Comparison of ENCODE assay signal across 10 cellular contexts in genomic region chr5:10602031-10602806, GRCh38. TPM values are rescaled to one million over a fixed set of nuclear protein-coding genes. Genes with fewer than 3 reads are reported as not detected.
A peak's percentile ranks its signal among the peaks of the same experiment; 100 is the strongest.
DNase-seq lines count a peak whose midpoint lies in the region; ATAC-seq and TF ChIP-seq lines count a peak whose summit lies in the region.
"Had no signal": no experiment of that assay in that cellular context is flagged by ENCODE, and none has a peak within 500 bp of the region (broad histone marks: within the 10 kb centered on the region; RNA-seq: fewer than 3 reads in every experiment).

No MANE protein-coding gene starts in this region.

- TF ChIP-seq CTCF in Peyer's patch (IDR thresholded peaks at IDR 0.05) = no peak
- no peak for TF ChIP-seq CTCF in endothelial cell (IDR thresholded peaks at IDR 0.05; ENCODE audit: unreplicated experiment)

- H3K27me3 Mint-ChIP-seq in endothelial cell (ENCODE audit: unreplicated experiment) = no peaks in the 10 kb centered on the region

- no peak for ATAC-seq in HG02759 (IDR thresholded peaks at IDR 0.05; ENCODE audit: unreplicated experiment)

- peaks cover 2% of the 10 kb centered on the region for H3K4me1 Mint-ChIP-seq in endothelial cell (ENCODE audit: unreplicated experiment)

- H3K4me1 ChIP-seq in ACC112 (ENCODE audit: control insufficient read depth, insufficient read depth, low read length, unreplicated experiment) (peaks cover 39% of the 10 kb centered on the region), Peyer's patch (peaks cover 0 to 15% (median 4%) of the 10 kb centered on the region in 4 donors)

- H3K27me3 ChIP-seq in ACC112 (ENCODE audit: insufficient read depth, low read length) (no peaks in the 10 kb centered on the region), Peyer's patch (no peaks in the 10 kb centered on the region)

- no peak overlapping the region for H3K27ac Mint-ChIP-seq in endothelial cell (ENCODE audit: unreplicated experiment)

- H3K36me3 ChIP-seq in ACC112 (ENCODE audit: insufficient read depth, low read length) (no peaks in the 10 kb centered on the region), Peyer's patch (no peaks in the 10 kb centered on the region)

- no peaks in the 10 kb centered on the region for H3K36me3 Mint-ChIP-seq in endothelial cell (ENCODE audit: low read depth, unreplicated experiment)

- H3K4me3 Mint-ChIP-seq in endothelial cell (ENCODE audit: unreplicated experiment) = no peak overlapping the region

- H2AFZ ChIP-seq in ACC112 (ENCODE audit: low read length, unreplicated experiment) = peak overlapping the region; percentile 34

- no peaks in the 10 kb centered on the region for H3K9me3 Mint-ChIP-seq in endothelial cell (ENCODE audit: unreplicated experiment)

- H3K4me3 ChIP-seq in ACC112 (ENCODE audit: low read depth, low read length) = peak overlapping the region; percentile 30; the same call in 1 of the 2 replicates
- H3K4me3 ChIP-seq in Peyer's patch = no peak overlapping the region

- DNase-seq in Peyer's patch (no peak), erythroblast (lab: John Stamatoyannopoulos, UW) (peak; percentile 94 to 97), nucleus accumbens (lab: John Stamatoyannopoulos, UW) (peak in 29 of 56 donors; percentile 14 to 70 (median 42)), NCI-H187 treated with DMSO at 0.1 percent for 48 hours (lab: John Stamatoyannopoulos, UW) (no peak), NCI-H2171 treated with DMSO at 0.1 percent for 48 hours (lab: John Stamatoyannopoulos, UW) (no peak), endothelial cell (ENCODE audit: low spot score) (no peak)
- DNase-seq: effector memory CD4-positive, alpha-beta T cell; mesendoderm had no signal

- H3K27ac ChIP-seq in ACC112 (ENCODE audit: low read depth, low read length) (peak overlapping the region; percentile 53), Peyer's patch (peak overlapping the region; percentile 38 to 63 (median 50))

- H3K9me3 ChIP-seq in Peyer's patch = no peaks in the 10 kb centered on the region

- no peaks in the 10 kb centered on the region for H3K79me2 ChIP-seq in ACC112 (ENCODE audit: control insufficient read depth, insufficient read depth, low read length, unreplicated experiment)

- TF ChIP-seq POLR2A in Peyer's patch (IDR thresholded peaks at IDR 0.05) (no peak), erythroblast (IDR thresholded peaks at IDR 0.05; ENCODE audit: low read length) (peak; percentile 60)

RNA-seq across cellular contexts. Expression of gene ANKRD33B, which starts 38.3 kb away (rescaled TPM):
- 1 to 10 TPM in 3 of 4 donors, under 1 TPM in 1; 0.70 to 6.6 (median 3.6) TPM for total RNA-seq in Peyer's patch
- total RNA-seq in endothelial cell (ENCODE audit: unreplicated experiment) = 7.0 TPM

Comparison
In these comparisons a context has a peak if more than half of its experiments do, and no peak if none do; other contexts are left out.
1. DNase-seq: peak in erythroblast (2 of 2) and nucleus accumbens (29 of 56); none in Peyer's patch (0 of 3), NCI-H187 treated with DMSO at 0.1 percent for 48 hours (single experiment), NCI-H2171 treated with DMSO at 0.1 percent for 48 hours (single experiment) and endothelial cell (single experiment).